ENCODE assay signal across 8 cellular contexts in the genomic region with DNA sequence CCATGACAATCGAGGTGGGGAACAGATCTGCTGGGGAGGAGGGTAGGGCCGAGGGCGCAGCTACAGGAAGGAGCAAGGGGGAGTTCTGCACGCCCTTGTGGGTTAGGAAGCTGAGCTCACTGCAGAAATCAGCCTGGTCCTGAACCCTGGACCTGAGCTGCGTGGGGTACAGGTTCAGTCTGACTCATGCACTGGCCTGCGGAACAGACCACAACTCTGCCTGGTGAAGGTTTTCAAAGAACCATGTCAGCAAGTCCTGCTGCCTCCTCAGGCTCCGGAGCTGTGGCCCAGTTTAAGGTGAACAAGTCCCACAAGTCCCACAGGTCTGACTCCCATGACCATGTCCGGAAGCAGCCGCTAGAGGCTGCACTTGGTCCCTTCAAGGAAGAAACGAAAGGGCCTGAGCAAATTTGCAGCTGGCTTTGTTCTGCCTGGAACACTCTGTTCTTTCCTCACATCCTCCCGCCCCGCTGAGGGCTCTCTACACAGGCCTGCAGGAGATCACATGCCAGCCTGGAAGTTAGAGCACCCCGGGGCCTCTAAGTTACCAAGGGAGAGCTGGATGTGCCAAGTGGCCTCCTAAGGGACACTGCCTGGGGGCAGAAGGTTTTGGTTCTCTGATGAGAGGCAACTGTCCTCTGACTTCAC. TPM values are rescaled to one million over a fixed set of nuclear protein-coding genes. Genes with fewer than 3 reads are reported as not detected.
DNase-seq lines count a peak whose midpoint lies in the region; ATAC-seq and TF ChIP-seq lines count a peak whose summit lies in the region.

No MANE protein-coding gene starts in this region.

- H3K36me3 Mint-ChIP-seq in activated naive CD8-positive, alpha-beta T cell treated with anti-CD3 and anti-CD28 coated beads, Interleukin-2, amount 10 ng/mL, durations not matched to agents 7 days and 5 days, result no peaks in the 10 kb centered on the region

- H3K36me3 ChIP-seq in heart left ventricle, result no peaks in the 10 kb centered on the region

- peak; percentile 56 for ATAC-seq in GM21737 (IDR thresholded peaks at IDR 0.05; ENCODE audit: unreplicated experiment)
- peak; percentile 96 for ATAC-seq in SK-N-SH treated with all-trans-retinoic acid at 6 μM for 48 hours
- peak; percentile 86 for ATAC-seq in activated naive CD8-positive, alpha-beta T cell treated with anti-CD3 and anti-CD28 coated beads, Interleukin-2, amount 10 ng/mL, durations not matched to agents 7 days and 5 days (ENCODE audit: low read depth)
- ATAC-seq in heart left ventricle, result peak; percentile 94 to 96 (median 95)

- H3K9me3 Mint-ChIP-seq in activated naive CD8-positive, alpha-beta T cell treated with anti-CD3 and anti-CD28 coated beads, Interleukin-2, amount 10 ng/mL, durations not matched to agents 7 days and 5 days, result peaks cover 6% of the 10 kb centered on the region

- peak overlapping the region in 5 of 12 donors; percentile 8 to 53 (median 16) for H3K4me3 ChIP-seq in heart left ventricle
- no peak overlapping the region for H3K4me3 ChIP-seq in retinal pigment epithelial cell (ENCODE audit: low read length)

- H3K4me1 ChIP-seq in heart left ventricle, result peaks cover 4 to 66% (median 38%) of the 10 kb centered on the region in 12 donors

- H3K27me3 ChIP-seq in heart left ventricle, result no peaks in the 10 kb centered on the region

- peak overlapping the region; percentile 94 for H3K27ac Mint-ChIP-seq in activated naive CD8-positive, alpha-beta T cell treated with anti-CD3 and anti-CD28 coated beads, Interleukin-2, amount 10 ng/mL, durations not matched to agents 7 days and 5 days

- TF ChIP-seq CTCF in heart left ventricle (IDR thresholded peaks at IDR 0.05), result peak; percentile 57 to 93 (median 83)
- peak; percentile 97 for TF ChIP-seq CTCF in retinal pigment epithelial cell (conservative IDR thresholded peaks at IDR 0.05; ENCODE audit: low read depth, low read length)

- WGBS in heart left ventricle, 4 donors, result 13 to 22% (median 16%) methylated on average over 12 to 13 of the region's 13 CpGs

- H3K27me3 Mint-ChIP-seq in activated naive CD8-positive, alpha-beta T cell treated with anti-CD3 and anti-CD28 coated beads, Interleukin-2, amount 10 ng/mL, durations not matched to agents 7 days and 5 days, result peaks cover 4% of the 10 kb centered on the region

- intact Hi-C loops in heart left ventricle (cut with DNase I), result loop anchor here in 9 of 10 donors (2.0 to 10.0 kb wide), 15 partner anchors 46 to 374 kb away; a partner anchor contains a TSS

- peak overlapping the region; percentile 96 for H3K4me3 Mint-ChIP-seq in activated naive CD8-positive, alpha-beta T cell treated with anti-CD3 and anti-CD28 coated beads, Interleukin-2, amount 10 ng/mL, durations not matched to agents 7 days and 5 days

- H3K9me3 ChIP-seq in heart left ventricle, result no peaks in the 10 kb centered on the region

- TF ChIP-seq POLR2A in heart left ventricle (IDR thresholded peaks at IDR 0.05), result peak in 1 of 2 donors; percentile 52

- H3K4me1 Mint-ChIP-seq in activated naive CD8-positive, alpha-beta T cell treated with anti-CD3 and anti-CD28 coated beads, Interleukin-2, amount 10 ng/mL, durations not matched to agents 7 days and 5 days, result peaks cover 38% of the 10 kb centered on the region

- peak overlapping the region; percentile 84 to 97 (median 92) for H3K27ac ChIP-seq in heart left ventricle

- POLR2A ChIA-PET in activated naive CD8-positive, alpha-beta T cell treated with anti-CD3 and anti-CD28 coated beads, Interleukin-2, amount 10 ng/mL, durations not matched to agents 7 days and 5 days (lab: Charles Lee), result interaction anchor here (0.5 to 3.2 kb wide), 13 partner anchors 9 to 619 kb away, joined by 3 to 30 read pairs (median 6); a partner anchor contains a TSS

- DNase-seq in GM03348 (ENCODE audit: low spot score), result peak; percentile 84
- peak; percentile 37 for DNase-seq in KG1 (lab: John Stamatoyannopoulos, UW)
- DNase-seq in activated naive CD8-positive, alpha-beta T cell treated with anti-CD3 and anti-CD28 coated beads, Interleukin-2, amount 10 ng/mL, durations not matched to agents 7 days and 5 days, result peak; percentile 81
- DNase-seq in heart left ventricle, result peak; percentile 87 to 96 (median 90)
- DNase-seq in retinal pigment epithelial cell (ENCODE audit: low read depth), result peak; percentile 74
- DNase-seq in NCI-H774 (lab: John Stamatoyannopoulos, UW), result no peak

TF ChIP-seq in SK-N-SH treated with all-trans-retinoic acid at 6 μM for 48 hours, 23 proteins besides CTCF, POLR2A, EP300 and RAD21:
- TF ChIP-seq, protein P1, sequence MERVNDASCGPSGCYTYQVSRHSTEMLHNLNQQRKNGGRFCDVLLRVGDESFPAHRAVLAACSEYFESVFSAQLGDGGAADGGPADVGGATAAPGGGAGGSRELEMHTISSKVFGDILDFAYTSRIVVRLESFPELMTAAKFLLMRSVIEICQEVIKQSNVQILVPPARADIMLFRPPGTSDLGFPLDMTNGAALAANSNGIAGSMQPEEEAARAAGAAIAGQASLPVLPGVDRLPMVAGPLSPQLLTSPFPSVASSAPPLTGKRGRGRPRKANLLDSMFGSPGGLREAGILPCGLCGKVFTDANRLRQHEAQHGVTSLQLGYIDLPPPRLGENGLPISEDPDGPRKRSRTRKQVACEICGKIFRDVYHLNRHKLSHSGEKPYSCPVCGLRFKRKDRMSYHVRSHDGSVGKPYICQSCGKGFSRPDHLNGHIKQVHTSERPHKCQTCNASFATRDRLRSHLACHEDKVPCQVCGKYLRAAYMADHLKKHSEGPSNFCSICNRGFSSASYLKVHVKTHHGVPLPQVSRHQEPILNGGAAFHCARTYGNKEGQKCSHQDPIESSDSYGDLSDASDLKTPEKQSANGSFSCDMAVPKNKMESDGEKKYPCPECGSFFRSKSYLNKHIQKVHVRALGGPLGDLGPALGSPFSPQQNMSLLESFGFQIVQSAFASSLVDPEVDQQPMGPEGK (CRISPR knock-in tag; IDR thresholded peaks at IDR 0.05; ENCODE audit: borderline replicate concordance), result no peak
- TF ChIP-seq SNAI2 (CRISPR knock-in tag; IDR thresholded peaks at IDR 0.05) (no peak), ZNF565 (CRISPR knock-in tag; conservative IDR thresholded peaks at IDR 0.05; ENCODE audit: low read depth) (no peak), ZNF8 (CRISPR knock-in tag; IDR thresholded peaks at IDR 0.05) (no peak), PPARA (CRISPR knock-in tag; IDR thresholded peaks at IDR 0.05; ENCODE audit: borderline replicate concordance) (no peak), GLIS3 (CRISPR knock-in tag; IDR thresholded peaks at IDR 0.05) (no peak), ZC3H10 (CRISPR knock-in tag; IDR thresholded peaks at IDR 0.05) (no peak), ARNTL (CRISPR knock-in tag; IDR thresholded peaks at IDR 0.05; ENCODE audit: borderline replicate concordance, low read depth) (no peak), ZNF70 (CRISPR knock-in tag; IDR thresholded peaks at IDR 0.05) (no peak)
- TF ChIP-seq, protein P2, sequence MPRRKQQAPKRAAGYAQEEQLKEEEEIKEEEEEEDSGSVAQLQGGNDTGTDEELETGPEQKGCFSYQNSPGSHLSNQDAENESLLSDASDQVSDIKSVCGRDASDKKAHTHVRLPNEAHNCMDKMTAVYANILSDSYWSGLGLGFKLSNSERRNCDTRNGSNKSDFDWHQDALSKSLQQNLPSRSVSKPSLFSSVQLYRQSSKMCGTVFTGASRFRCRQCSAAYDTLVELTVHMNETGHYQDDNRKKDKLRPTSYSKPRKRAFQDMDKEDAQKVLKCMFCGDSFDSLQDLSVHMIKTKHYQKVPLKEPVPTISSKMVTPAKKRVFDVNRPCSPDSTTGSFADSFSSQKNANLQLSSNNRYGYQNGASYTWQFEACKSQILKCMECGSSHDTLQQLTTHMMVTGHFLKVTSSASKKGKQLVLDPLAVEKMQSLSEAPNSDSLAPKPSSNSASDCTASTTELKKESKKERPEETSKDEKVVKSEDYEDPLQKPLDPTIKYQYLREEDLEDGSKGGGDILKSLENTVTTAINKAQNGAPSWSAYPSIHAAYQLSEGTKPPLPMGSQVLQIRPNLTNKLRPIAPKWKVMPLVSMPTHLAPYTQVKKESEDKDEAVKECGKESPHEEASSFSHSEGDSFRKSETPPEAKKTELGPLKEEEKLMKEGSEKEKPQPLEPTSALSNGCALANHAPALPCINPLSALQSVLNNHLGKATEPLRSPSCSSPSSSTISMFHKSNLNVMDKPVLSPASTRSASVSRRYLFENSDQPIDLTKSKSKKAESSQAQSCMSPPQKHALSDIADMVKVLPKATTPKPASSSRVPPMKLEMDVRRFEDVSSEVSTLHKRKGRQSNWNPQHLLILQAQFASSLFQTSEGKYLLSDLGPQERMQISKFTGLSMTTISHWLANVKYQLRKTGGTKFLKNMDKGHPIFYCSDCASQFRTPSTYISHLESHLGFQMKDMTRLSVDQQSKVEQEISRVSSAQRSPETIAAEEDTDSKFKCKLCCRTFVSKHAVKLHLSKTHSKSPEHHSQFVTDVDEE (CRISPR knock-in tag; IDR thresholded peaks at IDR 0.05), result no peak
- TF ChIP-seq, protein P3, sequence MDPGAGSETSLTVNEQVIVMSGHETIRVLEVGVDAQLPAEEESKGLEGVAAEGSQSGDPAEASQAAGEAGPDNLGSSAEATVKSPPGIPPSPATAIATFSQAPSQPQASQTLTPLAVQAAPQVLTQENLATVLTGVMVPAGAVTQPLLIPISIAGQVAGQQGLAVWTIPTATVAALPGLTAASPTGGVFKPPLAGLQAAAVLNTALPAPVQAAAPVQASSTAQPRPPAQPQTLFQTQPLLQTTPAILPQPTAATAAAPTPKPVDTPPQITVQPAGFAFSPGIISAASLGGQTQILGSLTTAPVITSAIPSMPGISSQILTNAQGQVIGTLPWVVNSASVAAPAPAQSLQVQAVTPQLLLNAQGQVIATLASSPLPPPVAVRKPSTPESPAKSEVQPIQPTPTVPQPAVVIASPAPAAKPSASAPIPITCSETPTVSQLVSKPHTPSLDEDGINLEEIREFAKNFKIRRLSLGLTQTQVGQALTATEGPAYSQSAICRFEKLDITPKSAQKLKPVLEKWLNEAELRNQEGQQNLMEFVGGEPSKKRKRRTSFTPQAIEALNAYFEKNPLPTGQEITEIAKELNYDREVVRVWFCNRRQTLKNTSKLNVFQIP (CRISPR knock-in tag; IDR thresholded peaks at IDR 0.05; ENCODE audit: borderline replicate concordance, low read depth), result no peak

RNA-seq across cellular contexts. Expression of a gene that starts 49.3 kb away (rescaled TPM):
- total RNA-seq in activated naive CD8-positive, alpha-beta T cell treated with anti-CD3 and anti-CD28 coated beads, Interleukin-2, amount 10 ng/mL, durations not matched to agents 7 days and 5 days, result 100 to 1,000 TPM; 198 to 220 TPM
- 100 to 1,000 TPM; 259 to 598 (median 357) TPM for total RNA-seq in heart left ventricle
- 100 to 1,000 TPM; 124 to 169 TPM for polyA plus RNA-seq in heart left ventricle
